ENCODE assay signal across 19 cellular contexts in the genomic region with DNA sequence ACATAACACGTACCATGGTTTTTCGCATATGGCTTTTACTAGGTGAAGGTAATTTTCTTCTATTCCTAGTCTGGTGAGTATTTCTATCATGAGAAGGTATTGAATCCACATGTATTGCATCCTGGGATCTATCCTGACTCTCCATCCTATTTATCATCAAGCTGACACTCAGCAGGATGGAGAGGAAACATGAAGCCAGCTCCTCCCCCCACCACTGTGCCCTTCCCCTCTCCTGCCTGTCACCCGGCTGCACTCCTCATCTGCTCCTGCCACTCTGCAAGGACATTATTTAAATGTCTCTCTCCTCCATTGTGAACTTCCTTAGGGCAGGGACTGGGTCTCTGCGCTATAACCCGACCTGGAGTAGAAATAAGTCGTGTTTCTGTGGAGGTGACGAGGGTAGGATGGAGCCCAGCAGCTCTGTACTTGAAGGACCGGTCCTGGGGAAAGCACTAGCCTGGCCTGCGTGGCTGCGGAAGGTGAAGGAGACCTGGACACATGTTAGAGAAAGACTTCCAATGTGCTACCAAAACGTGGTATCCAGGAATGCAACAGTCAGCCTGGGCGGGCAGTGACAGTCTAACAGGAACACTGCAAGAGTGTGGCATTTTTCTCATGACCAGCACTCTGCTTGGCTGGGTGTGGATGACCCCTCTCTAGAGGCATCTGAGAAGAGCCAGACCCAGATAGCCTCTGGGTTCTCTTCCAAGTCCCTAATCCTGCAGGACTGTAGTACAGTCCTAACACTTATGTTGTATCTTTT.
DNase-seq lines count a peak whose midpoint lies in the region; FAIRE-seq and TF ChIP-seq lines count a peak whose summit lies in the region.
"Had no signal": no experiment of that assay in that cellular context is flagged by ENCODE, and none has a peak within 500 bp of the region (broad histone marks: within the 10 kb centered on the region; RNA-seq: fewer than 3 reads in every experiment).

No MANE protein-coding gene starts in this region.

- no peaks in the 10 kb centered on the region for H3K36me3 Mint-ChIP-seq in nephron progenitor cell (ENCODE audit: low read depth)

- H3K27me3 Mint-ChIP-seq in nephron progenitor cell (ENCODE audit: low read depth, poor library complexity): no peaks in the 10 kb centered on the region
- H3K27me3 Mint-ChIP-seq: activated CD4-positive, alpha-beta memory T cell treated with anti-CD3 and anti-CD28 coated beads for 36 hours had no signal

- H3K4me1 ChIP-seq in HUES6 (ENCODE audit: control insufficient read depth, insufficient read depth, low read length) (peaks cover 39% of the 10 kb centered on the region), esophagus muscularis mucosa (peaks cover 48 to 78% (median 65%) of the 10 kb centered on the region in 4 donors)

- TF ChIP-seq CTCF in esophagus muscularis mucosa (IDR thresholded peaks at IDR 0.05): no peak
- TF ChIP-seq CTCF in nephron progenitor cell (IDR thresholded peaks at IDR 0.05): no peak

- intact Hi-C loops in esophagus muscularis mucosa (cut with DNase I): loop anchor here (5.0 kb wide), 3 partner anchors 84 to 164 kb away; a partner anchor contains a TSS

- no peak overlapping the region for H3K4me3 ChIP-seq in HUES6 (ENCODE audit: low read depth, low read length)
- no peak overlapping the region for H3K4me3 ChIP-seq in esophagus muscularis mucosa
- H3K4me3 ChIP-seq: adrenal gland, coronary artery, hepatocyte, SJSA1, skin epidermis, stomach had no signal

- TF ChIP-seq POLR2A in esophagus muscularis mucosa (IDR thresholded peaks at IDR 0.05; ENCODE audit: low read depth): no peak

- H3K27me3 ChIP-seq in HUES6 (ENCODE audit: control insufficient read depth, insufficient read depth, low read length): no peaks in the 10 kb centered on the region
- no peaks in the 10 kb centered on the region for H3K27me3 ChIP-seq in esophagus muscularis mucosa
- H3K27me3 ChIP-seq: adrenal gland, hepatocyte, SJSA1, stomach had no signal

- peak overlapping the region; percentile 55 for H3K27ac Mint-ChIP-seq in nephron progenitor cell
- H3K27ac Mint-ChIP-seq: activated CD4-positive, alpha-beta memory T cell treated with anti-CD3 and anti-CD28 coated beads for 36 hours had no signal

- DNase-seq in EH (ENCODE audit: low read depth): peak; percentile 61
- DNase-seq in esophagus muscularis mucosa (ENCODE audit: extremely low spot score): no peak
- DNase-seq in nephron progenitor cell: peak; percentile 37
- DNase-seq in stimulated activated CD4-positive, alpha-beta T cell treated with anti-CD3 and anti-CD28 coated beads, Interleukin-4, amount 100 ng/mL, for 1 hour: no peak
- DNase-seq in HuH-7.5 (ENCODE audit: low spot score): no peak
- no peak for DNase-seq in RCC 7860 (ENCODE audit: low spot score)
- DNase-seq in activated CD4-positive, alpha-beta T cell treated with anti-CD3 and anti-CD28 coated beads for 48 hours: no peak
- DNase-seq: activated CD4-positive, alpha-beta memory T cell treated with anti-CD3 and anti-CD28 coated beads for 36 hours; Caco-2; left colon; NCI-H1436; stomach had no signal

- peak overlapping the region; percentile 13 for H3K9ac ChIP-seq in HUES6 (ENCODE audit: low read length)

- TF ChIP-seq EP300 in esophagus muscularis mucosa (IDR thresholded peaks at IDR 0.05): no peak

- H3K36me3 ChIP-seq in HUES6 (ENCODE audit: control insufficient read depth, insufficient read depth, low read length): no peaks in the 10 kb centered on the region
- no peaks in the 10 kb centered on the region for H3K36me3 ChIP-seq in esophagus muscularis mucosa
- H3K36me3 ChIP-seq: adrenal gland, SJSA1, stomach had no signal

- H3K4me1 Mint-ChIP-seq in nephron progenitor cell: peaks cover 52% of the 10 kb centered on the region

- 79% methylated on average over 12 of the region's 12 CpGs for WGBS in esophagus muscularis mucosa

- no peak overlapping the region for H3K4me3 Mint-ChIP-seq in nephron progenitor cell
- H3K4me3 Mint-ChIP-seq: activated CD4-positive, alpha-beta memory T cell treated with anti-CD3 and anti-CD28 coated beads for 36 hours had no signal

- H3K9me3 ChIP-seq in HUES6 (ENCODE audit: control insufficient read depth, insufficient read depth, low read depth, low read length) (no peaks in the 10 kb centered on the region), esophagus muscularis mucosa (no peaks in the 10 kb centered on the region)
- H3K9me3 ChIP-seq: adrenal gland, Caco-2, SJSA1, stomach had no signal

- no peaks in the 10 kb centered on the region for H3K9me3 Mint-ChIP-seq in nephron progenitor cell
- H3K9me3 Mint-ChIP-seq: activated CD4-positive, alpha-beta memory T cell treated with anti-CD3 and anti-CD28 coated beads for 36 hours had no signal

- no peak overlapping the region for H3K27ac ChIP-seq in HUES6 (ENCODE audit: low read depth, low read length)
- peak overlapping the region; percentile 69 to 88 (median 86) for H3K27ac ChIP-seq in esophagus muscularis mucosa (replicated peaks in 1 of 4)
- H3K27ac ChIP-seq: hepatocyte, SJSA1, skin epidermis had no signal

- no peak for FAIRE-seq in RCC 7860 (lab: Jason Lieb, UNC)
- FAIRE-seq: TTC549 had no signal

Comparison
In these comparisons a context has a peak if more than half of its experiments do, and no peak if none do; other contexts are left out.
1. DNase-seq: peak in EH (single experiment) and nephron progenitor cell (single experiment); none in esophagus muscularis mucosa (single experiment), stimulated activated CD4-positive, alpha-beta T cell treated with anti-CD3 and anti-CD28 coated beads, Interleukin-4, amount 100 ng/mL, for 1 hour (single experiment), HuH-7.5 (single experiment), RCC 7860 (single experiment) and activated CD4-positive, alpha-beta T cell treated with anti-CD3 and anti-CD28 coated beads for 48 hours (single experiment).